In genomic region chr18:51153659-51154371, GRCh38 we compare ENCODE assay signal across 9 cellular contexts. TPM values are rescaled to one million over a fixed set of nuclear protein-coding genes. Genes with fewer than 3 reads are reported as not detected.
DNase-seq lines count a peak whose midpoint lies in the region; ATAC-seq, FAIRE-seq and TF ChIP-seq lines count a peak whose summit lies in the region.
"Had no signal": no experiment of that assay in that cellular context is flagged by ENCODE, and none has a peak within 500 bp of the region (broad histone marks: within the 10 kb centered on the region; RNA-seq: fewer than 3 reads in every experiment).

No MANE protein-coding gene starts in this region.

- peaks cover 0 to 11% of the 10 kb centered on the region in 2 donors for H3K36me3 Mint-ChIP-seq in activated naive CD4-positive, alpha-beta T cell treated with anti-CD3 and anti-CD28 coated beads, Interleukin-2, amount 50 U/mL, for 72 hours

- no peaks in the 10 kb centered on the region for H3K9me3 Mint-ChIP-seq in activated naive CD4-positive, alpha-beta T cell treated with anti-CD3 and anti-CD28 coated beads, Interleukin-2, amount 50 U/mL, for 72 hours
- H3K9me3 Mint-ChIP-seq: dendritic cell treated with granulocyte-macrophage colony-stimulating factor and Interleukin-4, amounts not matched to agents 40 ng/mL and 50 ng/mL, for 4 days had no signal

- peak; percentile 74 for ATAC-seq in GM21737 (IDR thresholded peaks at IDR 0.05; ENCODE audit: unreplicated experiment)
- ATAC-seq in activated naive CD4-positive, alpha-beta T cell treated with anti-CD3 and anti-CD28 coated beads, Interleukin-2, amount 50 U/mL, for 72 hours: peak; percentile 59 to 77

- TF ChIP-seq POLR2A in GM12891 (IDR thresholded peaks at IDR 0.05; ENCODE audit: low read depth, low read length) (no peak), NB4 (IDR thresholded peaks at IDR 0.05; ENCODE audit: extremely low read depth, insufficient read length) (no peak)

- TF ChIP-seq CTCF in NB4 (IDR thresholded peaks at IDR 0.05; ENCODE audit: low read depth, low read length): no peak

- H3K4me3 ChIP-seq in NB4 (ENCODE audit: low read depth, low read length): peak overlapping the region; percentile 21

- peak; percentile 93 for FAIRE-seq in GM12891 (lab: Jason Lieb, UNC)

- DNase-seq in GM12891 (ENCODE audit: insufficient read length, low spot score) (peak; percentile 38), NB4 (ENCODE audit: low read depth) (peak; percentile 70), CD1c-positive myeloid dendritic cell (ENCODE audit: extremely low spot score) (no peak), cerebellar cortex (ENCODE audit: low spot score) (no peak), NCI-H2029 treated with DMSO at 0.1 percent for 48 hours (lab: John Stamatoyannopoulos, UW) (no peak)
- peak; percentile 48 to 81 for DNase-seq in activated naive CD4-positive, alpha-beta T cell treated with anti-CD3 and anti-CD28 coated beads, Interleukin-2, amount 50 U/mL, for 72 hours (ENCODE audit: low spot score in 2 of 2)
- peak; percentile 21 for DNase-seq in stimulated activated CD8-positive, alpha-beta memory T cell treated with anti-CD3 and anti-CD28 coated beads, Interleukin-7, amount 100 ng/mL, for 24 hours (ENCODE audit: low read depth)

- H3K27ac Mint-ChIP-seq in activated naive CD4-positive, alpha-beta T cell treated with anti-CD3 and anti-CD28 coated beads, Interleukin-2, amount 50 U/mL, for 72 hours: peak overlapping the region; percentile 91 to 100
- H3K27ac Mint-ChIP-seq: dendritic cell treated with granulocyte-macrophage colony-stimulating factor and Interleukin-4, amounts not matched to agents 40 ng/mL and 50 ng/mL, for 4 days had no signal

TF ChIP-seq in GM12891, 5 proteins besides CTCF, POLR2A, EP300 and RAD21:
- TF ChIP-seq POLR2AphosphoS5 (IDR thresholded peaks at IDR 0.05; ENCODE audit: low read depth, low read length): no peak
- no peak for TF ChIP-seq PAX5 (IDR thresholded peaks at IDR 0.05; ENCODE audit: insufficient read depth, low read length, severe bottlenecking)
- TF ChIP-seq POU2F2 (IDR thresholded peaks at IDR 0.05; ENCODE audit: low read depth, low read length): no peak
- TF ChIP-seq SPI1 (IDR thresholded peaks at IDR 0.05; ENCODE audit: low read depth, low read length): no peak
- TF ChIP-seq TAF1 (IDR thresholded peaks at IDR 0.05; ENCODE audit: low read depth, low read length): no peak; the same call in 1 of the 2 replicates

RNA-seq across cellular contexts. Expression of gene MEX3C, which starts 43.7 kb away (rescaled TPM):
- 12.0 TPM for polyA plus RNA-seq in GM12891 (2012; ENCODE audit: low read depth, missing spikeins)
- total RNA-seq in activated naive CD4-positive, alpha-beta T cell treated with anti-CD3 and anti-CD28 coated beads, Interleukin-2, amount 50 U/mL, for 72 hours: 10 to 100 TPM; 59.0 to 82.5 TPM

Comparison
In these comparisons a context has a peak if more than half of its experiments do, and no peak if none do; other contexts are left out.
1. DNase-seq: peak in GM12891 (single experiment), NB4 (single experiment), activated naive CD4-positive, alpha-beta T cell treated with anti-CD3 and anti-CD28 coated beads, Interleukin-2, amount 50 U/mL, for 72 hours (2 of 2) and stimulated activated CD8-positive, alpha-beta memory T cell treated with anti-CD3 and anti-CD28 coated beads, Interleukin-7, amount 100 ng/mL, for 24 hours (single experiment); none in CD1c-positive myeloid dendritic cell (single experiment), cerebellar cortex (single experiment) and NCI-H2029 treated with DMSO at 0.1 percent for 48 hours (single experiment).